In the genomic region with DNA sequence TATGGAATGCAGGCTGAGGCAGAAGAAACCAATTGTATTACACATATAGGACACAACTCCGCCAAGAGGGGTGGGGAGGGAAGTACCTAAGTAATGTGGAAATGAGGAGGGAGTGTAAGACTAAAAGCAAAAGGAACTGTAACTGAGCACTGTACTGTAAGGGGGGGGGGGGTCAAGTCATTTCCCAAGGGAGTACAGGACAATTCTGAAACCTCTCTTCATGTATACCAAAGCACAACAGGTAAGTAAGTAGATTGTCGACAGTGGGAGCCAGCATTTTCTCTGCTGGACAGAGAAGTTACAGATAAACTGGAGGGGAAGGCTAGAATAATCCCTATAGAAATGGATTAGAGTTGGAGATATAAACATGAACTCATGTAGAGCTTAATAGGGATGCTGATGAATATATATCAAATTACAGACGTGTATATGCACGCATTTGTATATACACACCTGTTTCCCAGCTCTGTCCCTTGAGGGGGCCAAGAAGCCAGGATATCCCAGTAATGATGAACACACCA, we compare ENCODE assay signal across 9 cellular contexts. TPM values are rescaled to one million over a fixed set of nuclear protein-coding genes. Genes with fewer than 3 reads are reported as not detected.
DNase-seq lines count a peak whose midpoint lies in the region; ATAC-seq and TF ChIP-seq lines count a peak whose summit lies in the region.
"Had no signal": no experiment of that assay in that cellular context is flagged by ENCODE, and none has a peak within 500 bp of the region (broad histone marks: within the 10 kb centered on the region; RNA-seq: fewer than 3 reads in every experiment).

No MANE protein-coding gene starts in this region.

- H3K4me3 Mint-ChIP-seq in activated T-cell treated with anti-CD3 and anti-CD28 coated beads, Interleukin-2, amount 50 U/mL, for 72 hours = peak overlapping the region; percentile 21 to 33

- H3K4me1 Mint-ChIP-seq in activated T-cell treated with anti-CD3 and anti-CD28 coated beads, Interleukin-2, amount 50 U/mL, for 72 hours (ENCODE audit: low read depth) = peaks cover 81% of the 10 kb centered on the region

- no peak for TF ChIP-seq POLR2A in esophagus muscularis mucosa (IDR thresholded peaks at IDR 0.05; ENCODE audit: low read depth)

- H3K27ac ChIP-seq in esophagus muscularis mucosa (replicated peaks in 1 of 4) (peak overlapping the region; percentile 10 to 100 (median 56)), thoracic aorta (no peak overlapping the region), ascending aorta (peak overlapping the region in 1 of 2 donors; percentile 15)

- H3K27ac Mint-ChIP-seq in activated T-cell treated with anti-CD3 and anti-CD28 coated beads, Interleukin-2, amount 50 U/mL, for 72 hours = peak overlapping the region; percentile 95

- TF ChIP-seq EP300 in esophagus muscularis mucosa (IDR thresholded peaks at IDR 0.05) = no peak

- ATAC-seq in activated T-cell treated with anti-CD3 and anti-CD28 coated beads, Interleukin-2, amount 50 U/mL, for 72 hours (replicated peaks in 1 of 2) = no peak
- no peak for ATAC-seq in thoracic aorta (ENCODE audit: insufficient number of reproducible peaks, low FRiP score, low read depth)
- no peak for ATAC-seq in HG02588 (IDR thresholded peaks at IDR 0.05; ENCODE audit: unreplicated experiment)
- no peak for ATAC-seq in GM19351 (IDR thresholded peaks at IDR 0.05; ENCODE audit: unreplicated experiment)

- WGBS in esophagus muscularis mucosa = 34% methylated on average over 4 of the region's 4 CpGs

- peaks cover 16% of the 10 kb centered on the region in 2 donors for H3K36me3 Mint-ChIP-seq in activated T-cell treated with anti-CD3 and anti-CD28 coated beads, Interleukin-2, amount 50 U/mL, for 72 hours (ENCODE audit: insufficient read depth in 2 of 2)

- H3K4me1 ChIP-seq in esophagus muscularis mucosa (peaks cover 82 to 100% (median 99%) of the 10 kb centered on the region in 4 donors), thoracic aorta (ENCODE audit: control insufficient read depth in 1 of 2, low read depth in 2 of 2) (peaks cover 72 to 95% of the 10 kb centered on the region in 2 donors), ascending aorta (peaks cover 21 to 72% of the 10 kb centered on the region in 2 donors)

- H3K4me3 ChIP-seq in esophagus muscularis mucosa (peak overlapping the region in 1 of 4 donors; percentile 2), thoracic aorta (peak overlapping the region; percentile 12), ascending aorta (no peak overlapping the region)

- H3K9me3 ChIP-seq in esophagus muscularis mucosa (no peaks in the 10 kb centered on the region), thoracic aorta (no peaks in the 10 kb centered on the region), ascending aorta (no peaks in the 10 kb centered on the region)

- peaks cover 0 to 4% (median 0%) of the 10 kb centered on the region in 4 donors for H3K36me3 ChIP-seq in esophagus muscularis mucosa
- no peaks in the 10 kb centered on the region for H3K36me3 ChIP-seq in thoracic aorta
- H3K36me3 ChIP-seq in ascending aorta = peaks cover 0 to 5% of the 10 kb centered on the region in 2 donors

- intact Hi-C loops in esophagus muscularis mucosa (cut with DNase I) = loop anchor here (10.0 kb wide), 2 partner anchors 88 to 218 kb away; partner anchors contain the start of genes DHRS7B and NATD1
- intact Hi-C loops in ascending aorta (cut with DNase I) = no loop called here

- no peaks in the 10 kb centered on the region for H3K9me3 Mint-ChIP-seq in activated T-cell treated with anti-CD3 and anti-CD28 coated beads, Interleukin-2, amount 50 U/mL, for 72 hours

- DNase-seq in activated T-cell treated with anti-CD3 and anti-CD28 coated beads, Interleukin-2, amount 50 U/mL, for 72 hours = no peak
- DNase-seq in activated T-cell treated with anti-CD3 and anti-CD28 coated beads for 4 hours = no peak
- peak; percentile 15 for DNase-seq in OCI-M1 (lab: John Stamatoyannopoulos, UW)
- DNase-seq in esophagus muscularis mucosa (ENCODE audit: extremely low spot score) = no peak
- DNase-seq in thoracic aorta (ENCODE audit: low spot score) = no peak
- no peak for DNase-seq in ascending aorta (ENCODE audit: low spot score in 2 of 2)
- DNase-seq: kidney had no signal

- TF ChIP-seq CTCF in esophagus muscularis mucosa (IDR thresholded peaks at IDR 0.05) (no peak), thoracic aorta (IDR thresholded peaks at IDR 0.05) (no peak), ascending aorta (IDR thresholded peaks at IDR 0.05) (no peak)

- H3K27me3 ChIP-seq in esophagus muscularis mucosa (no peaks in the 10 kb centered on the region), thoracic aorta (replicated peaks; ENCODE audit: insufficient read depth) (no peaks in the 10 kb centered on the region), ascending aorta (no peaks in the 10 kb centered on the region)

- H3K27me3 Mint-ChIP-seq in activated T-cell treated with anti-CD3 and anti-CD28 coated beads, Interleukin-2, amount 50 U/mL, for 72 hours (ENCODE audit: low read depth) = no peaks in the 10 kb centered on the region

RNA-seq across cellular contexts. Expression of gene USP22, which starts 6.4 kb away (rescaled TPM):
- total RNA-seq in activated T-cell treated with anti-CD3 and anti-CD28 coated beads, Interleukin-2, amount 50 U/mL, for 72 hours = 100 to 1,000 TPM; 175 to 195 TPM
- total RNA-seq in esophagus muscularis mucosa (100 to 1,000 TPM in 2 of 4 donors, 10 to 100 TPM in 2; 78.5 to 135 (median 112) TPM), thoracic aorta (100 to 1,000 TPM; 130 to 154 TPM), ascending aorta (170 TPM)

Comparison
In these comparisons a context has a peak if more than half of its experiments do, and no peak if none do; other contexts are left out.
1. H3K27ac ChIP-seq: peak in esophagus muscularis mucosa (4 of 4); none in thoracic aorta (0 of 2).